Comparison of ENCODE assay signal across 19 cellular contexts in the genomic region with DNA sequence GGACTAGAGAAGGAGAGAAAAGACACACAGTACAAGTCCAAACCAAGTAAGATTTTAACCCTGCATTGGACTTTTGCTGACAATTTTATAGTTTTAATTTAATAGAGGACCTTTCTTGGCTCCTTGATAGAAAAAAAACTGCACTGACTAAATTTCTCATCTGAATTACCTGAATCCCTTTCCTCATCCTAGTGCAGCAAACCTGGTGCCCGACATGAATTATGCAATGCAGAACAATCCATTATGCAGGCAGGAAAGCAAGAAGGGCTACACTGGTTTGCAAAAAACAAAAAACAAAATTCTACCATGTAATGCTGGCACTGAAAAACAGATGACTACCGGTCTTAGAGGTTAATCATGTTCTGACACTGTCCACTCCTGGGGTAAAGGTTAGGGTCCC. TPM values are rescaled to one million over a fixed set of nuclear protein-coding genes. Genes with fewer than 3 reads are reported as not detected.
A peak's percentile ranks its signal among the peaks of the same experiment; 100 is the strongest.
DNase-seq lines count a peak whose midpoint lies in the region; ATAC-seq, FAIRE-seq and TF ChIP-seq lines count a peak whose summit lies in the region.
"Had no signal": no experiment of that assay in that cellular context is flagged by ENCODE, and none has a peak within 500 bp of the region (broad histone marks: within the 10 kb centered on the region; RNA-seq: fewer than 3 reads in every experiment).

No MANE protein-coding gene starts in this region.

- intact Hi-C loops in K562 (cut with micrococcal nuclease) = no loop called here

- no peaks in the 10 kb centered on the region for H3K79me2 ChIP-seq in K562 (ENCODE audit: control insufficient read depth, insufficient read depth, low read length)

- 0% methylated on average over 2 of the region's 2 CpGs for WGBS in K562 (ENCODE audit: insufficient coverage, low coverage, missing lambda C conversion rate)

- H3K4me1 ChIP-seq in HEK293 (ENCODE audit: control insufficient read depth, insufficient read depth, low read length) (no peaks in the 10 kb centered on the region), K562 (replicated peaks in 1 of 2; ENCODE audit: control insufficient read depth in 2 of 2, insufficient read depth in 2 of 2, low read length in 2 of 2) (no peaks in the 10 kb centered on the region)
- H3K4me1 ChIP-seq: HAP-1 had no signal

- in situ Hi-C loops in K562 (cut with MboI) = no loop called here

- H3K9me3 ChIP-seq in HEK293 (ENCODE audit: control insufficient read depth, insufficient read depth, low read depth, low read length) (no peaks in the 10 kb centered on the region), K562 (replicated peaks; ENCODE audit: control insufficient read depth, insufficient read depth, low read depth, low read length) (no peaks in the 10 kb centered on the region)
- H3K9me3 ChIP-seq: A549, HAP-1 had no signal

- no peak for TF ChIP-seq RAD21 in K562 (CRISPR knock-in tag; conservative IDR thresholded peaks at IDR 0.05 in 1 of 2, IDR thresholded peaks at IDR 0.05 in 1 of 2)

- BruUV-seq in K562 (replicated peaks; lab: Mats Ljungman, UMichigan) = no TSS peak

- POLR2A ChIA-PET in HEK293 (lab: Yijun Ruan, JAX) = no interaction called here
- POLR2A ChIA-PET in K562 (lab: Yijun Ruan, JAX) = no interaction called here

- TF ChIP-seq CTCF in HEK293 (tag by site-specific recombination; IDR thresholded peaks at IDR 0.05) (no peak), K562 (IDR thresholded peaks at IDR 0.05 in 2 of 3, conservative IDR thresholded peaks at IDR 0.05 in 1 of 3; ENCODE audit: insufficient read depth in 2 of 3, low read depth in 1 of 3, low read length in 3 of 3) (no peak), omental fat pad (IDR thresholded peaks at IDR 0.05) (no peak)

- ATAC-seq in K562 = no peak
- ATAC-seq in left lobe of liver = peak; percentile 66
- peak; percentile 27 for ATAC-seq in omental fat pad (ENCODE audit: low FRiP score)
- ATAC-seq in GM18511 (IDR thresholded peaks at IDR 0.05; ENCODE audit: unreplicated experiment) = no peak
- ATAC-seq in HG02973 (IDR thresholded peaks at IDR 0.05; ENCODE audit: unreplicated experiment) = no peak
- ATAC-seq: A549 had no signal

- H3K27ac ChIP-seq in HEK293 (ENCODE audit: extremely low read depth, low read depth, low read length) = no peak overlapping the region
- H3K27ac ChIP-seq in K562 (ENCODE audit: extremely low read depth, low read depth, low read length) = no peak overlapping the region
- H3K27ac ChIP-seq: 22Rv1, A549, C4-2B, GM23248 had no signal

- no peak for TF ChIP-seq EP300 in K562 (IDR thresholded peaks at IDR 0.05; ENCODE audit: low read length)

- no peak overlapping the region for H2AFZ ChIP-seq in K562 (ENCODE audit: low read depth, low read length)
- H2AFZ ChIP-seq: GM23248 had no signal

- H3K9me1 ChIP-seq in K562 (ENCODE audit: control insufficient read depth, insufficient read depth, low read length) = no peaks in the 10 kb centered on the region

- H3K4me2 ChIP-seq in K562 (ENCODE audit: insufficient read depth, low read length) = no peak overlapping the region
- H3K4me2 ChIP-seq: A549 had no signal

- no peak overlapping the region for H3K9ac ChIP-seq in K562 (ENCODE audit: insufficient read depth in 1 of 2, low read depth in 2 of 2, low read length in 2 of 2)
- H3K9ac ChIP-seq: GM23248 had no signal

- no peak for FAIRE-seq in K562 (lab: Jason Lieb, UNC)
- FAIRE-seq: A549, GM19239, HTR-8/SVneo had no signal

- no peaks in the 10 kb centered on the region; a peak in 2 of 5 replicates for H3K27me3 ChIP-seq in K562 (ENCODE audit: control insufficient read depth in 2 of 2, insufficient read depth in 2 of 2, low read length in 2 of 2)

- H3K4me3 ChIP-seq in HEK293 (ENCODE audit: low read depth, low read length) = no peak overlapping the region
- H3K4me3 ChIP-seq in K562 = no peak overlapping the region
- H3K4me3 ChIP-seq: A549, GM23248, HAP-1 had no signal

- DNase-seq in K562 (ENCODE audit: extremely low read depth in 1 of 4, low spot score in 3 of 4) (no peak), left lobe of liver (ENCODE audit: low spot score) (no peak), omental fat pad (ENCODE audit: low spot score) (no peak), amygdala (lab: John Stamatoyannopoulos, UW) (no peak)
- DNase-seq in effector CD4-positive, alpha-beta T cell = no peak
- DNase-seq: AML-193; CD4-positive, alpha-beta memory T cell; DMS79 treated with DMSO at 0.1 percent for 48 hours; GF-D8; GM23248 had no signal

- no peaks in the 10 kb centered on the region for H4K20me1 ChIP-seq in K562 (replicated peaks; ENCODE audit: control insufficient read depth, insufficient read depth, low read length)

- no peak for TF ChIP-seq POLR2A in K562 (conservative IDR thresholded peaks at IDR 0.05)

- H3K36me3 ChIP-seq in HEK293 (ENCODE audit: control insufficient read depth in 2 of 2, insufficient read depth in 1 of 2, low read length in 2 of 2) (no peaks in the 10 kb centered on the region), K562 (ENCODE audit: control insufficient read depth, insufficient read depth, low read length) (no peaks in the 10 kb centered on the region)
- H3K36me3 ChIP-seq: HAP-1 had no signal

- CTCF ChIA-PET in HEK293 (lab: Yijun Ruan, JAX) = interaction anchor here (0.6 to 1.0 kb wide), 2 partner anchors 13 to 341 kb away, joined by 3 to 5 read pairs; no protein-coding TSS in a partner anchor
- CTCF ChIA-PET in K562 (lab: Yijun Ruan, JAX; ENCODE audit: low intra/inter-chr PET ratio) = no interaction called here

TF ChIP-seq in HEK293, 187 proteins besides CTCF, POLR2A, EP300 and RAD21 (continues in another document):
- TF ChIP-seq ZBTB8A (tag by site-specific recombination; IDR thresholded peaks at IDR 0.05) = no peak

TF ChIP-seq in K562, 482 proteins besides CTCF, POLR2A, EP300 and RAD21:
- TF ChIP-seq ZNF274 (IDR thresholded peaks at IDR 0.05; ENCODE audit: borderline replicate concordance, low read depth, low read length) (no peak), PRDM10 (IDR thresholded peaks at IDR 0.05; ENCODE audit: partially characterized antibody) (peak; percentile 44), HDGF (IDR thresholded peaks at IDR 0.05) (no peak)
- TF ChIP-seq, protein P1, sequence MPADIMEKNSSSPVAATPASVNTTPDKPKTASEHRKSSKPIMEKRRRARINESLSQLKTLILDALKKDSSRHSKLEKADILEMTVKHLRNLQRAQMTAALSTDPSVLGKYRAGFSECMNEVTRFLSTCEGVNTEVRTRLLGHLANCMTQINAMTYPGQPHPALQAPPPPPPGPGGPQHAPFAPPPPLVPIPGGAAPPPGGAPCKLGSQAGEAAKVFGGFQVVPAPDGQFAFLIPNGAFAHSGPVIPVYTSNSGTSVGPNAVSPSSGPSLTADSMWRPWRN (IDR thresholded peaks at IDR 0.05; ENCODE audit: low read depth) = no peak

RNA-seq across cellular contexts. Expression of gene MAGI1, which starts 15.5 kb away (rescaled TPM):
- total RNA-seq in K562 (2011; cell fraction: chromatin; rRNA removed; ENCODE audit: low replicate concordance) = 118 and 129 TPM in 2 replicates
- 29.7 and 44.5 TPM in 2 replicates for total RNA-seq in K562 (2011; cell fraction: nucleolus; rRNA removed)
- 46.4 and 50.0 TPM in 2 replicates for total RNA-seq in K562 (2011; cell fraction: nucleoplasm; rRNA removed)
- total RNA-seq in K562 (2014; rRNA removed) (42.5 and 42.9 TPM in 2 replicates), K562 (2014; rRNA removed; fragmentation: Illumina TruSeq; extraction: Trizol) (50.0 and 50.9 TPM in 2 replicates), K562 (2015; rRNA removed; fragmentation: Illumina TruSeq; extraction: Trizol) (56.7 and 59.4 TPM in 2 replicates), K562 (2021) (45.7 and 46.3 TPM in 2 replicates), left lobe of liver (28.3 TPM), omental fat pad (10 to 100 TPM; 22.9 to 38.8 (median 34.3) TPM)
- polyA plus RNA-seq in K562 (2011; rRNA removed) (14.2 and 30.7 TPM in 2 replicates), K562 (2014; fragmentation: Illumina TruSeq; extraction: Trizol) (48.3 and 57.4 TPM in 2 replicates), K562 (2014; fragmentation: Nextera tagmentation; extraction: Ambion mirVana) (10 to 100 TPM in 1 of 2 experiments, 1 to 10 TPM in 1; 7.8 to 16.2 TPM), K562 (2014; rRNA removed) (43.2 and 44.2 TPM in 2 replicates)
- 7.0 and 13.7 TPM in 2 replicates for polyA plus RNA-seq in K562 (2011; cell fraction: cytosol; rRNA removed)
- 18.0 and 30.3 TPM in 2 replicates for polyA plus RNA-seq in K562 (2011; cell fraction: nucleus; rRNA removed)
- polyA plus RNA-seq in K562 (2012) = 20.9 and 48.2 TPM in 2 replicates
- polyA minus RNA-seq in K562 (2011; rRNA and poly(A)+ RNA removed) = 51.0 and 87.9 TPM in 2 replicates
- 8.2 and 16.8 TPM in 2 replicates for polyA minus RNA-seq in K562 (2011; cell fraction: cytosol; rRNA and poly(A)+ RNA removed)
- 32.5 and 41.9 TPM in 2 replicates for polyA minus RNA-seq in K562 (2011; cell fraction: nucleus; rRNA and poly(A)+ RNA removed)
- polyA plus RNA-seq: CD4-positive, alpha-beta memory T cell had no signal

Comparison
In these comparisons a context has a peak if more than half of its experiments do, and no peak if none do; other contexts are left out.
1. ATAC-seq: peak in left lobe of liver (single experiment) and omental fat pad (single experiment); none in K562 (single experiment), GM18511 (single experiment) and HG02973 (single experiment).
2. Of the 44 proteins assayed by ChIP-seq in both K562 and HEK293: peak only in K562: none; only in HEK293: ZBTB17; in both: PRDM10; in neither: 42.